15 cellular contexts compared by ENCODE assay signal in the genomic region with DNA sequence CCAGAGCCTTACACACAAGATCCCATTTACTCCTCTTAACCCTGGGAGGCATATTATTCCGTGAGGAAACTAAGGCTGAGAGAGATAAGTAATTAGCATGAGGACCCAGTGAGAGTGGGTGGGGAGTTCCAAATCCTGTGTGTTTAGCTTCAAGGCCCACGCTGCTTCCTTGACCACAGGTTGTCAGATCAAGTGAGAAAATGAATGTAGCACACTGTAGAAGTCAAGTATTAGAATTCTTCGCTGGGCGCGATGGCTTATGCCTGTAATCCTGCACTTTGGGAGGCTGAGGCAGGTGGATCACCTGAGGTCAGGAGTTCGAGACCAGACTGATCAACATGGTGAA. TPM values are rescaled to one million over a fixed set of nuclear protein-coding genes. Genes with fewer than 3 reads are reported as not detected.
A peak's percentile ranks its signal among the peaks of the same experiment; 100 is the strongest.
DNase-seq lines count a peak whose midpoint lies in the region; ATAC-seq, FAIRE-seq and TF ChIP-seq lines count a peak whose summit lies in the region.
"Had no signal": no experiment of that assay in that cellular context is flagged by ENCODE, and none has a peak within 500 bp of the region (broad histone marks: within the 10 kb centered on the region; RNA-seq: fewer than 3 reads in every experiment).

No MANE protein-coding gene starts in this region.

- no peak overlapping the region for H3K4me3 ChIP-seq in trophoblast cell (ENCODE audit: low read depth, low read length)
- H3K4me3 ChIP-seq: ascending aorta had no signal

- H3K14ac ChIP-seq in trophoblast cell (ENCODE audit: low read length): no peak overlapping the region

- H3K9ac ChIP-seq in trophoblast cell (ENCODE audit: low read length): no peak overlapping the region

- H4K91ac ChIP-seq in trophoblast cell (ENCODE audit: low read depth, low read length): no peak overlapping the region

- DNase-seq in GM12891 (ENCODE audit: insufficient read length, low spot score) (no peak), trophoblast cell (no peak), RCC 7860 (ENCODE audit: low spot score) (no peak)
- DNase-seq in activated naive CD8-positive, alpha-beta T cell treated with anti-CD3 and anti-CD28 coated beads, Interleukin-2, amount 50 U/mL, for 24 hours: no peak
- DNase-seq in stimulated activated naive B cell treated with anti-CD40 and anti-IgM and Interleukin-4, amounts not matched to agents 10 μg/mL and 1 μg/mL and 100 μg/mL, for 72 hours: peak; percentile 36
- DNase-seq: activated CD4-positive, alpha-beta T cell treated with anti-CD3 and anti-CD28 coated beads for 48 hours; activated gamma-delta T cell treated with Interleukin-2 at 50 U/mL for 16 hours; effector memory CD4-positive, alpha-beta T cell; glutamatergic neuron; NCI-H187 treated with DMSO at 0.1 percent for 48 hours; NCI-H345 had no signal

- H3K4ac ChIP-seq in trophoblast cell (ENCODE audit: low read depth, low read length): no peak overlapping the region

- FAIRE-seq in GM12891 (lab: Jason Lieb, UNC) (no peak), RCC 7860 (lab: Jason Lieb, UNC) (no peak)
- FAIRE-seq: D721Med, G401.6 had no signal

- H3K4me2 ChIP-seq in trophoblast cell (ENCODE audit: low read length): no peak overlapping the region

- H4K12ac ChIP-seq in trophoblast cell (ENCODE audit: low read depth, low read length): no peak overlapping the region

- peaks cover 5 to 10% of the 10 kb centered on the region in 2 experiments for H3K4me1 ChIP-seq in trophoblast cell (ENCODE audit: control insufficient read depth in 1 of 2, insufficient read depth in 2 of 2, low read length in 2 of 2)

- no peak overlapping the region for H3K18ac ChIP-seq in trophoblast cell (ENCODE audit: low read length)

- WGBS in trophoblast cell (ENCODE audit: extremely low coverage, insufficient coverage, insufficient read length): no CpG with 5 or more reads among the region's 6 CpGs

- H3K79me1 ChIP-seq in trophoblast cell (ENCODE audit: low read length): peaks cover 8% of the 10 kb centered on the region

- H2BK120ac ChIP-seq in trophoblast cell (ENCODE audit: insufficient read depth, low read length, poor library complexity): no peak overlapping the region

- ATAC-seq in activated naive CD8-positive, alpha-beta T cell treated with anti-CD3 and anti-CD28 coated beads, Interleukin-2, amount 50 U/mL, for 24 hours: no peak
- ATAC-seq in stimulated activated naive B cell treated with anti-CD40 and anti-IgM and Interleukin-4, amounts not matched to agents 10 μg/mL and 1 μg/mL and 100 μg/mL, for 72 hours (replicated peaks): no peak

- no peak overlapping the region for H2BK5ac ChIP-seq in trophoblast cell (ENCODE audit: low read depth, low read length, poor library complexity)

- no peak overlapping the region for H3K23ac ChIP-seq in trophoblast cell (ENCODE audit: low read length)

- peaks cover 41% of the 10 kb centered on the region for H3K4me1 Mint-ChIP-seq in activated naive CD8-positive, alpha-beta T cell treated with anti-CD3 and anti-CD28 coated beads, Interleukin-2, amount 50 U/mL, for 24 hours
- peaks cover 51 to 81% of the 10 kb centered on the region in 2 donors for H3K4me1 Mint-ChIP-seq in stimulated activated naive B cell treated with anti-CD40 and anti-IgM and Interleukin-4, amounts not matched to agents 10 μg/mL and 1 μg/mL and 100 μg/mL, for 72 hours

- H3K36me3 Mint-ChIP-seq in activated naive CD8-positive, alpha-beta T cell treated with anti-CD3 and anti-CD28 coated beads, Interleukin-2, amount 50 U/mL, for 24 hours (ENCODE audit: low read depth): peaks cover 19% of the 10 kb centered on the region
- H3K36me3 Mint-ChIP-seq in stimulated activated naive B cell treated with anti-CD40 and anti-IgM and Interleukin-4, amounts not matched to agents 10 μg/mL and 1 μg/mL and 100 μg/mL, for 72 hours: peaks cover 35 to 54% of the 10 kb centered on the region in 2 donors

- TF ChIP-seq POLR2A in GM12891 (IDR thresholded peaks at IDR 0.05; ENCODE audit: low read depth, low read length): no peak

- H3K9me3 ChIP-seq in trophoblast cell (ENCODE audit: insufficient read depth, low read depth, low read length): no peaks in the 10 kb centered on the region
- H3K9me3 ChIP-seq: ascending aorta had no signal

- H3K27me3 ChIP-seq in trophoblast cell (ENCODE audit: insufficient read depth, low read length): no peaks in the 10 kb centered on the region
- H3K27me3 ChIP-seq: ascending aorta had no signal

- H2AK5ac ChIP-seq in trophoblast cell (ENCODE audit: low read length): no peak overlapping the region

- peaks cover 6 to 10% of the 10 kb centered on the region in 2 experiments for H3K36me3 ChIP-seq in trophoblast cell (ENCODE audit: control insufficient read depth in 1 of 2, insufficient read depth in 2 of 2, low read length in 2 of 2)

- no peaks in the 10 kb centered on the region for H3K9me3 Mint-ChIP-seq in activated naive CD8-positive, alpha-beta T cell treated with anti-CD3 and anti-CD28 coated beads, Interleukin-2, amount 50 U/mL, for 24 hours
- no peaks in the 10 kb centered on the region for H3K9me3 Mint-ChIP-seq in stimulated activated naive B cell treated with anti-CD40 and anti-IgM and Interleukin-4, amounts not matched to agents 10 μg/mL and 1 μg/mL and 100 μg/mL, for 72 hours

- peak overlapping the region; percentile 45 for H3K4me3 Mint-ChIP-seq in activated naive CD8-positive, alpha-beta T cell treated with anti-CD3 and anti-CD28 coated beads, Interleukin-2, amount 50 U/mL, for 24 hours
- peak overlapping the region; percentile 86 to 90 for H3K4me3 Mint-ChIP-seq in stimulated activated naive B cell treated with anti-CD40 and anti-IgM and Interleukin-4, amounts not matched to agents 10 μg/mL and 1 μg/mL and 100 μg/mL, for 72 hours

- no peaks in the 10 kb centered on the region for H3K27me3 Mint-ChIP-seq in activated naive CD8-positive, alpha-beta T cell treated with anti-CD3 and anti-CD28 coated beads, Interleukin-2, amount 50 U/mL, for 24 hours
- H3K27me3 Mint-ChIP-seq in stimulated activated naive B cell treated with anti-CD40 and anti-IgM and Interleukin-4, amounts not matched to agents 10 μg/mL and 1 μg/mL and 100 μg/mL, for 72 hours: no peaks in the 10 kb centered on the region

- H2AFZ ChIP-seq in trophoblast cell (ENCODE audit: insufficient read depth, low read length, poor library complexity): no peak overlapping the region

- no peak overlapping the region for H4K8ac ChIP-seq in trophoblast cell (ENCODE audit: low read depth, low read length)

- no peak overlapping the region for H2BK12ac ChIP-seq in trophoblast cell (ENCODE audit: low read length)

- H3K79me2 ChIP-seq in trophoblast cell (ENCODE audit: control insufficient read depth, insufficient read depth, low read length, poor library complexity): peaks cover 12% of the 10 kb centered on the region

- H3K27ac ChIP-seq in trophoblast cell (ENCODE audit: low read depth, low read length): no peak overlapping the region
- H3K27ac ChIP-seq: ascending aorta, HL-60 had no signal

- H3K27ac Mint-ChIP-seq in activated naive CD8-positive, alpha-beta T cell treated with anti-CD3 and anti-CD28 coated beads, Interleukin-2, amount 50 U/mL, for 24 hours: peak overlapping the region; percentile 60
- H3K27ac Mint-ChIP-seq in stimulated activated naive B cell treated with anti-CD40 and anti-IgM and Interleukin-4, amounts not matched to agents 10 μg/mL and 1 μg/mL and 100 μg/mL, for 72 hours: peak overlapping the region; percentile 99

TF ChIP-seq in GM12891, 5 proteins besides CTCF, POLR2A, EP300 and RAD21:
- TF ChIP-seq POLR2AphosphoS5 (IDR thresholded peaks at IDR 0.05; ENCODE audit: low read depth, low read length): no peak
- no peak for TF ChIP-seq PAX5 (IDR thresholded peaks at IDR 0.05; ENCODE audit: insufficient read depth, low read length, severe bottlenecking)
- peak; percentile 39; the same call in 1 of the 2 replicates for TF ChIP-seq POU2F2 (IDR thresholded peaks at IDR 0.05; ENCODE audit: low read depth, low read length)
- TF ChIP-seq SPI1 (IDR thresholded peaks at IDR 0.05; ENCODE audit: low read depth, low read length): no peak
- no peak for TF ChIP-seq TAF1 (IDR thresholded peaks at IDR 0.05; ENCODE audit: low read depth, low read length)

RNA-seq across cellular contexts. Expression of a gene that starts 3.8 kb away (rescaled TPM):
- 37.5 TPM for polyA plus RNA-seq in GM12891 (2012; ENCODE audit: low read depth, missing spikeins)
- polyA plus RNA-seq in trophoblast cell (2013): 17.9 and 19.0 TPM in 2 replicates

RNA-seq across cellular contexts. Expression of a gene that starts 4.3 kb away (rescaled TPM):
- polyA plus RNA-seq in GM12891 (2012; ENCODE audit: low read depth, missing spikeins): 31.8 TPM
- 45.9 and 49.0 TPM in 2 replicates for polyA plus RNA-seq in trophoblast cell (2013)

RNA-seq across cellular contexts. Expression of a gene that starts 24.8 kb away (rescaled TPM):
- 54.8 TPM for polyA plus RNA-seq in GM12891 (2012; ENCODE audit: low read depth, missing spikeins)
- polyA plus RNA-seq in trophoblast cell (2013): 12.5 and 12.7 TPM in 2 replicates

RNA-seq across cellular contexts. Expression of a gene that starts 25.0 kb away (rescaled TPM):
- polyA plus RNA-seq in GM12891 (2012; ENCODE audit: low read depth, missing spikeins): 138 TPM
- 192 and 206 TPM in 2 replicates for polyA plus RNA-seq in trophoblast cell (2013)

RNA-seq across cellular contexts. Expression of a gene that starts 34.5 kb away (rescaled TPM):
- 7.3 TPM for polyA plus RNA-seq in GM12891 (2012; ENCODE audit: low read depth, missing spikeins)
- polyA plus RNA-seq in trophoblast cell (2013): 12.5 and 14.4 TPM in 2 replicates
